Comparison of ENCODE assay signal across 16 cellular contexts in the genomic region with DNA sequence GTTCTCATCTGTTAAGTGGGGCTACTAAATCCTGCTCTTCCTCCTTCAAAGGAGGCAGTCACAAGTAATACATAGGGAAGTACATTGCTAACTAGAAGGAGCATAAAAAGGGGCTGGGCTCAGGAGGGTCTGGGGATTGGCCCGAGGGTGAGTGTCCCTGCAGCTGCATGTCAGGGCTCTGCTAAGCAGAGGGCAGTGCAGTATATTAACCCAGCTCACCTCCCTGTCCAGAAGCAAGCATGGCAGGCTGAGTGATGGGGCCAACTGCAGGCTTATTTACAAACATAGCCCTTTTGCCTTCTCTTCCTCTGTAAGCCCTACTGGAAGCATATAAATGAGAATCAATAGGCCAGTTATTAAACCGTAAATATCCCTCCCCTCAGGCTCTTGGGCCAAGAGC.
DNase-seq lines count a peak whose midpoint lies in the region; ATAC-seq, FAIRE-seq and TF ChIP-seq lines count a peak whose summit lies in the region.
"Had no signal": no experiment of that assay in that cellular context is flagged by ENCODE, and none has a peak within 500 bp of the region (broad histone marks: within the 10 kb centered on the region; RNA-seq: fewer than 3 reads in every experiment).

No MANE protein-coding gene starts in this region.

- H3K79me2 ChIP-seq in mesendoderm (ENCODE audit: control insufficient read depth, insufficient read depth, low read length): no peaks in the 10 kb centered on the region

- ATAC-seq in WTC11: peak; percentile 50; the same call in 1 of the 2 replicates
- ATAC-seq in HG03159 (IDR thresholded peaks at IDR 0.05; ENCODE audit: unreplicated experiment): no peak
- ATAC-seq: GM12878 had no signal

- H3K36me3 ChIP-seq in right atrium auricular region (no peaks in the 10 kb centered on the region), mesendoderm (ENCODE audit: control insufficient read depth, insufficient read depth, low read length) (no peaks in the 10 kb centered on the region)
- H3K36me3 ChIP-seq: BLaER1 had no signal

- H3K4me3 Mint-ChIP-seq in WTC11: no peak overlapping the region
- H3K4me3 Mint-ChIP-seq: CD4-positive, CD25-positive, alpha-beta regulatory T cell; H9 had no signal

- no peak for TF ChIP-seq CTCF in right atrium auricular region (IDR thresholded peaks at IDR 0.05)
- no peak for TF ChIP-seq CTCF in WTC11 (IDR thresholded peaks at IDR 0.05)

- no peaks in the 10 kb centered on the region for H3K4me1 ChIP-seq in right atrium auricular region
- H3K4me1 ChIP-seq in mesendoderm (ENCODE audit: control insufficient read depth, low read depth, low read length): no peaks in the 10 kb centered on the region

- no peak overlapping the region for H3K4ac ChIP-seq in mesendoderm (ENCODE audit: low read depth, low read length)

- no peaks in the 10 kb centered on the region for H3K36me3 Mint-ChIP-seq in WTC11
- H3K36me3 Mint-ChIP-seq: CD4-positive, CD25-positive, alpha-beta regulatory T cell had no signal

- no peak for FAIRE-seq in HTR-8/SVneo (lab: Jason Lieb, UNC)
- FAIRE-seq: GM12878, GM18507 had no signal

- H3K27me3 ChIP-seq in right atrium auricular region: no peaks in the 10 kb centered on the region
- no peaks in the 10 kb centered on the region for H3K27me3 ChIP-seq in mesendoderm (ENCODE audit: insufficient read depth, low read length, poor library complexity)
- H3K27me3 ChIP-seq: BLaER1 had no signal

- H2BK120ac ChIP-seq in mesendoderm (ENCODE audit: low read depth, low read length): no peak overlapping the region

- WGBS in mesendoderm (ENCODE audit: extremely low coverage, insufficient coverage, low lambda C conversion rate): no CpG with 5 or more reads among the region's 2 CpGs

- intact Hi-C loops in cardiac septum (cut with DNase I): no loop called here

- no peaks in the 10 kb centered on the region for H3K27me3 Mint-ChIP-seq in WTC11 (ENCODE audit: low read depth)
- H3K27me3 Mint-ChIP-seq: CD4-positive, CD25-positive, alpha-beta regulatory T cell had no signal

- no peak overlapping the region for H3K56ac ChIP-seq in mesendoderm (ENCODE audit: low read length)

- no peaks in the 10 kb centered on the region for H3K9me3 ChIP-seq in right atrium auricular region
- H3K9me3 ChIP-seq: BLaER1 had no signal

- no peak overlapping the region for H3K23ac ChIP-seq in mesendoderm (ENCODE audit: low read length)

- no peaks in the 10 kb centered on the region for H3K79me1 ChIP-seq in mesendoderm (ENCODE audit: low read length)

- no peak overlapping the region for H3K4me2 ChIP-seq in mesendoderm (ENCODE audit: low read length)
- H3K4me2 ChIP-seq: BLaER1 had no signal

- no peak overlapping the region for H4K5ac ChIP-seq in mesendoderm (ENCODE audit: low read length)

- DNase-seq in cardiac septum (ENCODE audit: low spot score) (peak; percentile 47), right atrium auricular region (ENCODE audit: low spot score) (no peak), WTC11 (ENCODE audit: low spot score) (no peak), mesendoderm (peak; percentile 34), HUDEP-2 (lab: John Stamatoyannopoulos, UW; ENCODE audit: unreplicated experiment in 76 of 76) (no peak), HTR-8/SVneo (ENCODE audit: insufficient read length, low spot score) (no peak)
- no peak for DNase-seq in activated CD8-positive, alpha-beta memory T cell treated with anti-CD3 and anti-CD28 coated beads, Interleukin-2, amount 50 U/mL, for 48 hours
- DNase-seq: 8988T; AML-193; CD4-positive, CD25-positive, alpha-beta regulatory T cell; GOT3; H9 had no signal

- H2AK5ac ChIP-seq in mesendoderm (ENCODE audit: low read length): no peak overlapping the region

- no peaks in the 10 kb centered on the region for H3K9me3 Mint-ChIP-seq in WTC11
- H3K9me3 Mint-ChIP-seq: CD4-positive, CD25-positive, alpha-beta regulatory T cell; H9 had no signal

- H3K4me3 ChIP-seq in right atrium auricular region (no peak overlapping the region), mesendoderm (ENCODE audit: low read length) (no peak overlapping the region)
- H3K4me3 ChIP-seq: BLaER1, GM12878 had no signal

- CTCF ChIA-PET in WTC11 (lab: Charles Lee): interaction anchor here (1.1 to 1.3 kb wide), 2 partner anchors 36 to 62 kb away, joined by 3 read pairs; no protein-coding TSS in a partner anchor

- no peak overlapping the region for H3K27ac Mint-ChIP-seq in WTC11
- H3K27ac Mint-ChIP-seq: CD4-positive, CD25-positive, alpha-beta regulatory T cell; H9 had no signal

- no peaks in the 10 kb centered on the region for H3K4me1 Mint-ChIP-seq in WTC11
- H3K4me1 Mint-ChIP-seq: CD4-positive, CD25-positive, alpha-beta regulatory T cell; H9 had no signal

- H3K27ac ChIP-seq in right atrium auricular region (no peak overlapping the region), mesendoderm (ENCODE audit: low read depth, low read length) (no peak overlapping the region)
- H3K27ac ChIP-seq: BLaER1 had no signal

- H3K9ac ChIP-seq in mesendoderm (ENCODE audit: low read length): no peak overlapping the region
- H3K9ac ChIP-seq: BLaER1 had no signal

- H2BK15ac ChIP-seq in mesendoderm (replicated peaks; ENCODE audit: low read depth): no peak overlapping the region

- H3K18ac ChIP-seq in mesendoderm (ENCODE audit: low read length): no peak overlapping the region

- POLR2A ChIA-PET in WTC11 (lab: Charles Lee): interaction anchor here (1.0 kb wide), 1 partner anchor 260 kb away, joined by 3 read pairs; no protein-coding TSS in a partner anchor

- no peak overlapping the region for H4K8ac ChIP-seq in mesendoderm (ENCODE audit: low read depth, low read length)

- no peak overlapping the region for H2BK5ac ChIP-seq in mesendoderm (ENCODE audit: low read length)

TF ChIP-seq in WTC11, 78 proteins besides CTCF, POLR2A, EP300 and RAD21:
- TF ChIP-seq GRHL2 (CRISPR knock-in tag; IDR thresholded peaks at IDR 0.05; ENCODE audit: insufficient replicate concordance, severe bottlenecking) (no peak), NR1H2 (CRISPR knock-in tag; IDR thresholded peaks at IDR 0.05) (no peak), CREB1 (CRISPR knock-in tag; IDR thresholded peaks at IDR 0.05) (no peak), ZNF317 (CRISPR knock-in tag; IDR thresholded peaks at IDR 0.05; ENCODE audit: borderline replicate concordance, low read depth) (no peak), PRRX2 (CRISPR knock-in tag; IDR thresholded peaks at IDR 0.05) (no peak), ESRRA (CRISPR knock-in tag; IDR thresholded peaks at IDR 0.05; ENCODE audit: borderline replicate concordance) (no peak)
- TF ChIP-seq, protein P1, sequence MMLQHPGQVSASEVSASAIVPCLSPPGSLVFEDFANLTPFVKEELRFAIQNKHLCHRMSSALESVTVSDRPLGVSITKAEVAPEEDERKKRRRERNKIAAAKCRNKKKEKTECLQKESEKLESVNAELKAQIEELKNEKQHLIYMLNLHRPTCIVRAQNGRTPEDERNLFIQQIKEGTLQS (CRISPR knock-in tag; conservative IDR thresholded peaks at IDR 0.05): no peak
- TF ChIP-seq, protein P2, sequence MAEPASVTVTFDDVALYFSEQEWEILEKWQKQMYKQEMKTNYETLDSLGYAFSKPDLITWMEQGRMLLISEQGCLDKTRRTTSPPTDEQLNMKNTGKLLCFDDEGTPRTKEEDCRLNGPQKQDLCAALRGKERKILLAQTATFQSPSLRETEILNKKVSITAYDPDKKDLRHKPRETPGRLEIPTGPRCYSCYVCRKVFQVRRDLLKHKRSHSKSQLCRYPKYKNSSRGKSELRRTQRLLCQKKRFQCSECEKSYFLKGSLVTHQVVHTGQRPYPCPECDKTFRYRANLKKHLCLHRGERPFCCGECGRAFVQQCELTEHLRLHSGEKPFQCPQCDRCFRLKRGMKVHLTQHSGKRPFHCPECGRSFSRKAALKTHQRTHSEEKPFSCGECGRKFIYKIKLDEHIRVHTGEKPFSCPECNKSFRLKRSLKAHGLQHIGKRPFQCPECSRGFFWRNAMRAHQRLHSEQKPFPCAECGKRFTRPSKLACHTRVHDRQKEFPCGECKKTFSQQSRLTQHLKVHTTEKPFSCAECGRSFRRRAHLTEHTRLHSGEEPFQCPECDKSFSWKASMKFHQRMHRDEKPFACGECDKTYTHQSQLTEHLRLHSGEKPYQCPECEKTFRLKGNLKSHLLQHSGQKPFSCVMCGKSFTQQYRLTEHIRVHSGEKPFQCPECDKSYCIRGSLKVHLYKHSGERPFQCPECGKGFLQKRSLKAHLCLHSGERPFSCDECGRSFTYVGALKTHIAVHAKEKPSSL (CRISPR knock-in tag; conservative IDR thresholded peaks at IDR 0.05): no peak
- TF ChIP-seq, protein P3, sequence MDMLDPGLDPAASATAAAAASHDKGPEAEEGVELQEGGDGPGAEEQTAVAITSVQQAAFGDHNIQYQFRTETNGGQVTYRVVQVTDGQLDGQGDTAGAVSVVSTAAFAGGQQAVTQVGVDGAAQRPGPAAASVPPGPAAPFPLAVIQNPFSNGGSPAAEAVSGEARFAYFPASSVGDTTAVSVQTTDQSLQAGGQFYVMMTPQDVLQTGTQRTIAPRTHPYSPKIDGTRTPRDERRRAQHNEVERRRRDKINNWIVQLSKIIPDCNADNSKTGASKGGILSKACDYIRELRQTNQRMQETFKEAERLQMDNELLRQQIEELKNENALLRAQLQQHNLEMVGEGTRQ (CRISPR knock-in tag; IDR thresholded peaks at IDR 0.05): no peak

Comparison
In these comparisons a context has a peak if more than half of its experiments do, and no peak if none do; other contexts are left out.
1. DNase-seq: peak in cardiac septum (single experiment) and mesendoderm (single experiment); none in right atrium auricular region (single experiment), WTC11 (single experiment), HUDEP-2 (0 of 76), HTR-8/SVneo (single experiment) and activated CD8-positive, alpha-beta memory T cell treated with anti-CD3 and anti-CD28 coated beads, Interleukin-2, amount 50 U/mL, for 48 hours (single experiment).